Comparison of ENCODE assay signal across 11 cellular contexts in genomic region chr15:57440799-57441198, GRCh38.
A peak's percentile ranks its signal among the peaks of the same experiment; 100 is the strongest.
DNase-seq lines count a peak whose midpoint lies in the region; ATAC-seq and TF ChIP-seq lines count a peak whose summit lies in the region.
"Had no signal": no experiment of that assay in that cellular context is flagged by ENCODE, and none has a peak within 500 bp of the region (broad histone marks: within the 10 kb centered on the region; RNA-seq: fewer than 3 reads in every experiment).

No MANE protein-coding gene starts in this region.

- ATAC-seq in lung (ENCODE audit: insufficient read depth, low FRiP score) (peak; percentile 21), GM19395 (IDR thresholded peaks at IDR 0.05; ENCODE audit: unreplicated experiment) (no peak)
- ATAC-seq: activated T-helper 17 cell treated with anti-CD3 and anti-CD28 coated beads, Interleukin-2, amount 50 U/mL, for 72 hours had no signal

- H3K27me3 ChIP-seq in ACC112 (ENCODE audit: insufficient read depth, low read length) (no peaks in the 10 kb centered on the region), MM.1S (replicated peaks; ENCODE audit: insufficient read depth, low read length) (no peaks in the 10 kb centered on the region), lung (ENCODE audit: control insufficient read depth, insufficient read depth) (no peaks in the 10 kb centered on the region)

- H3K9ac ChIP-seq in MM.1S (ENCODE audit: low read length), result no peak overlapping the region

- H3K36me3 ChIP-seq in ACC112 (ENCODE audit: insufficient read depth, low read length) (no peaks in the 10 kb centered on the region), MM.1S (replicated peaks; ENCODE audit: insufficient read depth, low read length) (no peaks in the 10 kb centered on the region), lung (ENCODE audit: control insufficient read depth in 2 of 2, insufficient read depth in 2 of 2, low read length in 2 of 2) (peaks cover 0 to 2% of the 10 kb centered on the region in 2 donors)

- no peaks in the 10 kb centered on the region for H3K9me2 ChIP-seq in MM.1S (replicated peaks; ENCODE audit: insufficient read depth, low read length)

- H2AFZ ChIP-seq in ACC112 (ENCODE audit: low read length, unreplicated experiment) (peak overlapping the region; percentile 72), MM.1S (ENCODE audit: low read length) (no peak overlapping the region)

- H3K4me1 ChIP-seq in ACC112 (ENCODE audit: control insufficient read depth, insufficient read depth, low read length, unreplicated experiment) (peaks cover 15% of the 10 kb centered on the region), MM.1S (ENCODE audit: low read length) (no peaks in the 10 kb centered on the region), lung (ENCODE audit: control insufficient read depth in 2 of 2, insufficient read depth in 2 of 2, low read length in 2 of 2) (peaks cover 3 to 5% of the 10 kb centered on the region in 2 donors)

- intact Hi-C loops in head of caudate nucleus (cut with DNase I), result no loop called here

- TF ChIP-seq CTCF in MM.1S (IDR thresholded peaks at IDR 0.05; ENCODE audit: low read length) (no peak), coronary artery (IDR thresholded peaks at IDR 0.05) (no peak), lung (IDR thresholded peaks at IDR 0.05; ENCODE audit: control extremely low read depth, extremely low read depth) (no peak), GM13976 (IDR thresholded peaks at IDR 0.05; ENCODE audit: borderline replicate concordance, control extremely low read depth, extremely low read depth, insufficient read depth, missing control alignments) (no peak)

- 33 to 37% methylated on average over 1 of the region's 1 CpG for WGBS in lung, 2 donors

- DNase-seq in MM.1S, result peak; percentile 39
- no peak for DNase-seq in coronary artery (ENCODE audit: low spot score)
- DNase-seq in lung (ENCODE audit: low spot score), result no peak
- DNase-seq in head of caudate nucleus, result no peak
- DNase-seq in NCI-H774 (lab: John Stamatoyannopoulos, UW), result no peak
- no peak for DNase-seq in GM13976 (ENCODE audit: low spot score)
- DNase-seq: AML-193, occipital lobe had no signal

- no peaks in the 10 kb centered on the region for H3F3A ChIP-seq in MM.1S (ENCODE audit: insufficient read depth, low read length)

- H3K79me2 ChIP-seq in ACC112 (ENCODE audit: control insufficient read depth, insufficient read depth, low read length, unreplicated experiment), result no peaks in the 10 kb centered on the region
- H3K79me2 ChIP-seq in MM.1S (ENCODE audit: low read length), result no peaks in the 10 kb centered on the region

- H4K20me1 ChIP-seq in MM.1S (ENCODE audit: insufficient read depth, low read length), result no peaks in the 10 kb centered on the region

- in situ Hi-C loops in GM13976 (cut with MboI; ENCODE audit: low sequenced_read_pairs, unreplicated experiment), result no loop called here

- H3K4me3 ChIP-seq in ACC112 (ENCODE audit: low read depth, low read length) (no peak overlapping the region), MM.1S (ENCODE audit: low read length) (no peak overlapping the region), coronary artery (peak overlapping the region; percentile 29), lung (no peak overlapping the region)

- no peak overlapping the region for H3K4me2 ChIP-seq in MM.1S (ENCODE audit: low read depth, low read length)

- H3K9me3 ChIP-seq in MM.1S (replicated peaks; ENCODE audit: insufficient read depth, low read length) (no peaks in the 10 kb centered on the region), lung (ENCODE audit: control insufficient read depth in 2 of 2, insufficient read depth in 1 of 2, low read length in 1 of 2) (no peaks in the 10 kb centered on the region)

- H3K27ac ChIP-seq in ACC112 (ENCODE audit: low read depth, low read length) (no peak overlapping the region; the same call in 1 of the 2 replicates), MM.1S (ENCODE audit: low read length) (no peak overlapping the region), coronary artery (peak overlapping the region in 1 of 2 donors; percentile 20), lung (ENCODE audit: low read depth in 1 of 2, low read length in 1 of 2) (no peak overlapping the region)
